Comparison of ENCODE assay signal across 19 cellular contexts in the genomic region with DNA sequence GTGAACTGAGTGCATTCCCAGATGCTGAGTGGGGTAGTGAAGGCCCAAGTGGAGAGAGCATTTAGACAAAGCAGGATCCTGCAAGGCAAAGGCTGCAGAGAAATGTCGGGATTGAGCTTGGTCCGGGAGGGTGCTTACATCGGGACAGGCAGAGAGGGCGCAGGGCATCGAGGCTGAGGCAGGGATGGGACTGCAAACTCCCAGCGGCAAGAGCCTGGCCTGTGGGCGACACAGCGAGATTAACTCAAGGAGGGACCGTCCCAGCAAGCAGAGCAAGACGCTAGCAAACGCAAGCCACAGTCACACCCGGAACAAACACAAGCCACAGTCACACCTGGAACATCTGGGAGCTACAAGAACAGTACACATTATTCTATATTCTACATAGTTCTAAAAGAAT.
"Had no signal": no experiment of that assay in that cellular context is flagged by ENCODE, and none has a peak within 500 bp of the region (broad histone marks: within the 10 kb centered on the region; RNA-seq: fewer than 3 reads in every experiment).

No MANE protein-coding gene starts in this region.

- DNase-seq: KBM-7, MV-4-11, NCI-H1048, NCI-H1105, NCI-H1417, NCI-H1436 treated with DMSO at 0.1 percent for 48 hours, NCI-H1694, NCI-H187 treated with DMSO at 0.1 percent for 48 hours, NCI-H2029 treated with DMSO at 0.1 percent for 48 hours, NCI-H2227 treated with DMSO at 0.1 percent for 48 hours, NCI-H524, NCI-H526 treated with DMSO at 0.1 percent for 48 hours, NCI-H748 treated with DMSO at 0.1 percent for 48 hours, PC-3, SHP77, SK-N-SH had no signal

- H3K4me3 Mint-ChIP-seq: IgD-negative memory B cell had no signal

- H3K9me3 ChIP-seq: SK-N-SH had no signal

- H3K9ac ChIP-seq: SK-N-SH had no signal

- H3K4me2 ChIP-seq: SK-N-SH had no signal

- H3K27ac ChIP-seq: HL-60, RWPE1 had no signal

- H3K9me3 Mint-ChIP-seq: IgD-negative memory B cell had no signal

- H3K27ac Mint-ChIP-seq: IgD-negative memory B cell had no signal

- H3K36me3 Mint-ChIP-seq: IgD-negative memory B cell had no signal
